In genomic region chr10:34797155-34797554, GRCh38 we compare ENCODE assay signal across 1 cellular context.
TF ChIP-seq lines count a peak whose summit lies in the region.

No MANE protein-coding gene starts in this region.

TF ChIP-seq in HepG2, 621 proteins besides CTCF, POLR2A, EP300 and RAD21 (continued from another document):
- no peak for TF ChIP-seq ZHX1 (CRISPR knock-in tag; IDR thresholded peaks at IDR 0.05; ENCODE audit: low read depth)
